Comparison of ENCODE assay signal across 8 cellular contexts in the genomic region with DNA sequence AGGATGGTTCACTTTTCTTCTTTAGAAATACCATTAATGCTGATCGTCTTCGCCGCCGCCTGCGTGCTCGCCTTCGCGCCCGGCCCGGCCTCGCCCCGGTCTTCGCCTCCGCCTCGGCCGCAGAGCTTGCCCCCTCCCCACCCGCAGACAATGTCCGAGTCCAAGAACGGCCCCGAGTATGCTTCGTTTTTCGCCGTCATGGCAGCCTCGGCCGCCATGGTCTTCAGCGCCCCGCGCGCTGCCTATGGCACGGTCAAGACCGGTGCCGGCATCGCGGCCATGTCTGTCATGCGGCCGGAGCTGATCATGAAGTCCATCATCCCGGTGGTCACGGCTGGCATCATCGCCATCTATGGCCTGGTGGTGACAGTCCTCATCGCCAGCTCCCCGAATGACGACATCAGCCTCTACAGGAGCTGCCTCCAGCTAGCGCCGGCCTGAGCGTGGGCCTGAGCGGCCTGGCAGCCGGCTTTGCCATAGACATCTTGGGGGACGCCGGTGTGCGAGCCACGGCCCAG. TPM values are rescaled to one million over a fixed set of nuclear protein-coding genes. Genes with fewer than 3 reads are reported as not detected.
DNase-seq lines count a peak whose midpoint lies in the region; ATAC-seq and TF ChIP-seq lines count a peak whose summit lies in the region.

No MANE protein-coding gene starts in this region.

- H3K9me3 Mint-ChIP-seq in activated naive CD4-positive, alpha-beta T cell treated with anti-CD3 and anti-CD28 coated beads, Interleukin-2, amount 50 U/mL, for 72 hours: no peaks in the 10 kb centered on the region

- intact Hi-C loops in Right ventricle myocardium inferior (cut with DNase I) (loop anchor here (5.0 kb wide), 2 partner anchors 150 to 170 kb away; a partner anchor contains a TSS), cardiac septum (cut with DNase I) (loop anchor here (2.0 to 5.0 kb wide), 2 partner anchors 65 to 152 kb away; a partner anchor contains a TSS)

- H3K27ac Mint-ChIP-seq in activated naive CD4-positive, alpha-beta T cell treated with anti-CD3 and anti-CD28 coated beads, Interleukin-2, amount 50 U/mL, for 72 hours: peak overlapping the region; percentile 95 to 96

- DNase-seq in Right ventricle myocardium inferior (ENCODE audit: missing footprints): peak; percentile 76
- no peak for DNase-seq in cardiac septum (ENCODE audit: low spot score)
- peak in 1 of 2 donors; percentile 58 for DNase-seq in activated naive CD4-positive, alpha-beta T cell treated with anti-CD3 and anti-CD28 coated beads, Interleukin-2, amount 50 U/mL, for 72 hours (ENCODE audit: low spot score in 2 of 2)
- DNase-seq in iris pigment epithelial cell (ENCODE audit: low read depth): peak; percentile 24
- peak; percentile 2 for DNase-seq in stimulated activated CD8-positive, alpha-beta memory T cell treated with anti-CD3 and anti-CD28 coated beads, Interleukin-15, amount 100 ng/mL, for 1 hour (ENCODE audit: low read depth)
- no peak for DNase-seq in COR-L47 (lab: John Stamatoyannopoulos, UW)
- DNase-seq in glomerular visceral epithelial cell (ENCODE audit: extremely low spot score): no peak
- no peak for DNase-seq in GM13977 (ENCODE audit: low spot score)

- TF ChIP-seq CTCF in GM13977 (IDR thresholded peaks at IDR 0.05; ENCODE audit: extremely low read depth, insufficient read depth, missing control alignments): no peak

- no peaks in the 10 kb centered on the region for H3K36me3 Mint-ChIP-seq in activated naive CD4-positive, alpha-beta T cell treated with anti-CD3 and anti-CD28 coated beads, Interleukin-2, amount 50 U/mL, for 72 hours

- in situ Hi-C loops in GM13977 (cut with MboI; ENCODE audit: low pct_unique_long_range_greater_than_20kb, low sequenced_read_pairs, unreplicated experiment): no loop called here

- ATAC-seq in Right ventricle myocardium inferior: peak; percentile 46
- ATAC-seq in activated naive CD4-positive, alpha-beta T cell treated with anti-CD3 and anti-CD28 coated beads, Interleukin-2, amount 50 U/mL, for 72 hours: peak; percentile 24 to 27

RNA-seq across cellular contexts. Expression of a gene that starts 4.7 kb away (rescaled TPM):
- 0.49 TPM for total RNA-seq in Right ventricle myocardium inferior
- 0.70 TPM for total RNA-seq in cardiac septum
- total RNA-seq in activated naive CD4-positive, alpha-beta T cell treated with anti-CD3 and anti-CD28 coated beads, Interleukin-2, amount 50 U/mL, for 72 hours: not detected

RNA-seq across cellular contexts. Expression of a gene that starts 18.8 kb away (rescaled TPM):
- total RNA-seq in Right ventricle myocardium inferior (12.0 TPM), cardiac septum (11.0 TPM)
- 10 to 100 TPM; 14.2 to 19.5 TPM for total RNA-seq in activated naive CD4-positive, alpha-beta T cell treated with anti-CD3 and anti-CD28 coated beads, Interleukin-2, amount 50 U/mL, for 72 hours

RNA-seq across cellular contexts. Expression of a gene that starts 54.7 kb away (rescaled TPM):
- total RNA-seq in Right ventricle myocardium inferior (11.6 TPM), cardiac septum (11.3 TPM)
- total RNA-seq in activated naive CD4-positive, alpha-beta T cell treated with anti-CD3 and anti-CD28 coated beads, Interleukin-2, amount 50 U/mL, for 72 hours: 10 to 100 TPM; 12.4 to 15.0 TPM

Comparison
In these comparisons a context has a peak if more than half of its experiments do, and no peak if none do; other contexts are left out.
1. DNase-seq: peak in Right ventricle myocardium inferior (single experiment), iris pigment epithelial cell (single experiment) and stimulated activated CD8-positive, alpha-beta memory T cell treated with anti-CD3 and anti-CD28 coated beads, Interleukin-15, amount 100 ng/mL, for 1 hour (single experiment); none in cardiac septum (single experiment), COR-L47 (single experiment), glomerular visceral epithelial cell (single experiment) and GM13977 (single experiment).